ENCODE assay signal across 9 cellular contexts in genomic region chr12:104741072-104741471, GRCh38.
DNase-seq lines count a peak whose midpoint lies in the region; ATAC-seq and TF ChIP-seq lines count a peak whose summit lies in the region.
"Had no signal": no experiment of that assay in that cellular context is flagged by ENCODE, and none has a peak within 500 bp of the region (broad histone marks: within the 10 kb centered on the region; RNA-seq: fewer than 3 reads in every experiment).

No MANE protein-coding gene starts in this region.

- TF ChIP-seq POLR2A in GM18505 (IDR thresholded peaks at IDR 0.05; ENCODE audit: borderline replicate concordance, extremely low read depth, insufficient read depth, insufficient read length), result no peak

- DNase-seq in naive B cell (no peak), AG08395 (ENCODE audit: low spot score) (no peak), EL (no peak), Kasumi-1 (lab: John Stamatoyannopoulos, UW) (no peak), dedifferentiated amniotic fluid mesenchymal stem cell (ENCODE audit: extremely low spot score) (no peak)

- H3K36me3 Mint-ChIP-seq in naive B cell, result peaks cover 0 to 4% of the 10 kb centered on the region in 2 donors

- H3K27me3 Mint-ChIP-seq in naive B cell, result no peaks in the 10 kb centered on the region

- peak overlapping the region; percentile 41 to 82 (median 77) for H3K4me3 Mint-ChIP-seq in naive B cell

- peaks cover 71 to 98% (median 94%) of the 10 kb centered on the region in 3 donors for H3K4me1 Mint-ChIP-seq in naive B cell

- ATAC-seq in GM18505 (IDR thresholded peaks at IDR 0.05; ENCODE audit: unreplicated experiment) (peak; percentile 15), GM21529 (IDR thresholded peaks at IDR 0.05; ENCODE audit: unreplicated experiment) (peak; percentile 36), HG03571 (IDR thresholded peaks at IDR 0.05; ENCODE audit: unreplicated experiment) (peak; percentile 22), naive B cell (ENCODE audit: low read depth in 2 of 2) (peak; percentile 4 to 11)
- ATAC-seq: K562 had no signal

- peak overlapping the region; percentile 44 to 99 (median 96) for H3K27ac Mint-ChIP-seq in naive B cell

- peaks cover 0 to 10% (median 0%) of the 10 kb centered on the region in 7 donors for H3K9me3 Mint-ChIP-seq in naive B cell
